ENCODE assay signal across 8 cellular contexts in the genomic region with DNA sequence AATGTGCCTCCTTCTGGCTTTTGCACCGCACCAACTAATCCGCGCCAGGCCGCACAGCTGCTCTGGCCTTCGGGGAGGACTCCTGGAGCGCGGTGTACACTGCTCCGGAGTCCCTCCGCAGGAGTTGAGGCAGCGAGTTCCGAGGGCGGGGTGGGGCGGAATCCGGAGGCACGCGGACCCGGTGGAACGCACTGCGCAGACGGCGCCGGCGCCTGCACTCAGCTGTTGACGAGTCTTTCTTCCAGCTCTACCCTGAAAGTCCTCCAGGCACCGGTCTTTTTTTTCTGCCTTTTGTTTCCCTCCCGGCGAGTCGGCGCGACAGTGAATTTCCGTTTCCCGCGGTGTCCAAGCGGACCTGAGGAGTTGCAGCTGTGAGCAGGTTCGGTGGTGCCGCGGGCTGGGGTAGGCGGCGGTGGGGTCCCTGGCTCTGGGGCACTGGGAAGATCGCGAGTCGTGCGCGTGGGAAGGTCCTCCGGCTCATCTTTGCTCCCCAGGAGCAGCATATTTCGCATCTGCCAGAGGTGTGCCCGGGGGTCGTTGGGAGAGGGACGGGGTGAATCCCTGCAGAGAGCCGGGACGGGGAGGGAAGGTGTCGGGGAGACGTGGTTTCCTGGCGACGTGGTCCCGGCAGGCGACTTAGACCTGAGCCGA. TPM values are rescaled to one million over a fixed set of nuclear protein-coding genes. Genes with fewer than 3 reads are reported as not detected.
DNase-seq lines count a peak whose midpoint lies in the region; ATAC-seq lines count a peak whose summit lies in the region.

No MANE protein-coding gene starts in this region.

- H3K9me3 ChIP-seq in ES-I3 (ENCODE audit: control insufficient read depth, insufficient read depth, low read length) = no peaks in the 10 kb centered on the region

- peak; percentile 80 for DNase-seq in HT1080 (ENCODE audit: low read depth)
- DNase-seq in T follicular helper cell (ENCODE audit: low read depth) = peak; percentile 7
- peak in 32 of 58 donors; percentile 8 to 73 (median 36) for DNase-seq in anterior cingulate cortex (lab: John Stamatoyannopoulos, UW)
- DNase-seq in hepatic stellate cell (ENCODE audit: low spot score) = peak; percentile 63
- peak; percentile 38 for DNase-seq in putamen (ENCODE audit: low spot score)

- H3K4me1 ChIP-seq in ES-I3 (ENCODE audit: insufficient read depth, low read length) = no peaks in the 10 kb centered on the region

- no peaks in the 10 kb centered on the region for H3K36me3 ChIP-seq in ES-I3 (ENCODE audit: insufficient read depth, low read length)

- H3K9ac ChIP-seq in ES-I3 (ENCODE audit: low read depth, low read length) = peak overlapping the region; percentile 88

- ATAC-seq in HG03159 (IDR thresholded peaks at IDR 0.05; ENCODE audit: unreplicated experiment) (no peak), HG02884 (IDR thresholded peaks at IDR 0.05; ENCODE audit: unreplicated experiment) (no peak)

RNA-seq across cellular contexts. Expression of a gene that starts 44.1 kb away (rescaled TPM):
- total RNA-seq in HT1080 (2014; rRNA removed; shearing (Covaris generic)) = not detected in 2 replicates
- polyA plus RNA-seq in HT1080 (2015; cell fraction: cytosol; rRNA removed) = not detected in 2 replicates
- not detected in 2 replicates for polyA plus RNA-seq in HT1080 (2015; cell fraction: nucleus; rRNA removed)

Comparison
In these comparisons a context has a peak if more than half of its experiments do, and no peak if none do; other contexts are left out.
1. DNase-seq: peak in every context shown above with its lines; median percentile 80 in HT1080; 63 in hepatic stellate cell; 38 in putamen; 36 in anterior cingulate cortex; 7 in T follicular helper cell.